ENCODE assay signal across 32 cellular contexts in the genomic region with DNA sequence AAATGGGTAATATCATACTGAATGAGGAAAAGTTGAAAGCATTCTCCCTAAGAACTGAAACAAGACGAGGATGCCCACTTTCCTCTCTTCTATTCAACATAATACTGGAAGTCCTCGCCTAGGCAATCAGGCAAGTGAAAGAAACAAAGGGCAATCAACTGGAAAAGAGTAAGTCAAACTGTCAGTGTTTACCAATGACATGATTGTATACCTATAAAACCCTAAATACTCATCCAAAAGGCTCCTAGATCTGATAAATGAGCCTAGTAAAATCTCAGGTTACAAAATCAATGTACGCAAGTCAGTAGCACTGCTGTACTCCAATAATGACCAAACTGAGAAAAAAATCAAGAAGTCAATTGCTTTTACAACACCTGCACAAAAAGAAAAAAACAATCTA.
"Had no signal": no experiment of that assay in that cellular context is flagged by ENCODE, and none has a peak within 500 bp of the region (broad histone marks: within the 10 kb centered on the region; RNA-seq: fewer than 3 reads in every experiment).

No MANE protein-coding gene starts in this region.

- FAIRE-seq: K562 had no signal

- H3K27ac ChIP-seq: ascending aorta, cardiac muscle cell, colonic mucosa, Peyer's patch, RWPE1, WERI-Rb-1 had no signal

- DNase-seq: activated CD4-positive, alpha-beta memory T cell treated with anti-CD3 and anti-CD28 coated beads, Interleukin-2, amount 10 ng/mL, durations not matched to agents 7 days and 5 days; activated CD4-positive, alpha-beta T cell treated with anti-CD3 and anti-CD28 coated beads for 1 hour; activated CD4-positive, alpha-beta T cell treated with anti-CD3 and anti-CD28 coated beads for 48 hours; activated CD4-positive, CD25-positive, alpha-beta regulatory T cell; activated CD8-positive, alpha-beta memory T cell treated with anti-CD3 and anti-CD28 coated beads for 24 hours; activated CD8-positive, alpha-beta memory T cell treated with anti-CD3 and anti-CD28 coated beads, Interleukin-2, amount 10 ng/mL, durations not matched to agents 7 days and 5 days; activated CD8-positive, alpha-beta memory T cell treated with anti-CD3 and anti-CD28 coated beads, Interleukin-2, amount 50 U/mL, for 48 hours; activated effector memory CD4-positive, alpha-beta T cell treated with Interleukin-2 at 50 U/mL for 16 hours; activated naive CD4-positive, alpha-beta T cell; activated naive CD4-positive, alpha-beta T cell treated with anti-CD3 and anti-CD28 coated beads, Interleukin-2, amount 50 U/mL, for 16 hours; activated naive CD8-positive, alpha-beta T cell treated with anti-CD3 and anti-CD28 coated beads for 36 hours; activated T-cell treated with anti-CD3 and anti-CD28 coated beads, Interleukin-2, amount 50 U/mL, for 48 hours; amniotic stem cell; colonic mucosa; NCI-H1694; NCI-H1930; NCI-H2081 treated with DMSO at 0.1 percent for 48 hours; NCI-H345; NCI-H524 treated with DMSO at 0.1 percent for 48 hours; NCI-H774; Peyer's patch; SIG-M5; SW 1271; T-helper 1 cell; T-helper 2 cell; T-helper 9 cell; WERI-Rb-1 had no signal

- ATAC-seq: activated CD8-positive, alpha-beta memory T cell treated with anti-CD3 and anti-CD28 coated beads, Interleukin-2, amount 10 ng/mL, durations not matched to agents 7 days and 5 days; K562; Right ventricle myocardium inferior had no signal
